Comparison of ENCODE assay signal across 9 cellular contexts in genomic region chr15:90413411-90414379, GRCh38. TPM values are rescaled to one million over a fixed set of nuclear protein-coding genes. Genes with fewer than 3 reads are reported as not detected.
DNase-seq lines count a peak whose midpoint lies in the region; FAIRE-seq and TF ChIP-seq lines count a peak whose summit lies in the region.
"Had no signal": no experiment of that assay in that cellular context is flagged by ENCODE, and none has a peak within 500 bp of the region (broad histone marks: within the 10 kb centered on the region; RNA-seq: fewer than 3 reads in every experiment).

No MANE protein-coding gene starts in this region.

- CTCF ChIA-PET in endothelial cell of umbilical vein (lab: Charles Lee) (interaction anchor here (1.2 to 1.9 kb wide), 6 partner anchors 9 to 52 kb away, joined by 3 to 8 read pairs (median 5); partner anchors contain the start of gene IQGAP1), HEK293T (lab: Yijun Ruan, JAX) (interaction anchor here (1.0 kb wide), 1 partner anchor 8 kb away, joined by 4 read pairs; no protein-coding TSS in a partner anchor)

- no peaks in the 10 kb centered on the region for H3K9me1 ChIP-seq in endothelial cell of umbilical vein (replicated peaks; ENCODE audit: control insufficient read depth, extremely low read depth, insufficient read depth, low read length)

- peaks cover 79% of the 10 kb centered on the region for H3K79me2 ChIP-seq in endothelial cell of umbilical vein (ENCODE audit: control insufficient read depth, insufficient read depth, low read length)

- H3K27ac ChIP-seq in endothelial cell of umbilical vein (ENCODE audit: insufficient read depth, low read depth, low read length) = peak overlapping the region; percentile 33
- peak overlapping the region; percentile 81 for H3K27ac ChIP-seq in neutrophil

- DNase-seq in ELF-1 (ENCODE audit: low read depth, low spot score) (peak; percentile 49), RPMI7951 (ENCODE audit: low read depth) (peak; percentile 72), endothelial cell of umbilical vein (ENCODE audit: low read depth, low spot score) (peak; percentile 54), DMS53 (lab: John Stamatoyannopoulos, UW) (no peak), nucleus accumbens (lab: John Stamatoyannopoulos, UW) (no peak), SHP77 treated with DMSO at 0.1 percent for 48 hours (lab: John Stamatoyannopoulos, UW) (no peak), HEK293T (ENCODE audit: extremely low spot score) (no peak)
- DNase-seq: NCI-H2081 had no signal

- H3K9me3 ChIP-seq in endothelial cell of umbilical vein (replicated peaks; ENCODE audit: control insufficient read depth, insufficient read depth, low read length) = no peaks in the 10 kb centered on the region
- H3K9me3 ChIP-seq in neutrophil = no peaks in the 10 kb centered on the region

- H4K20me1 ChIP-seq in endothelial cell of umbilical vein (replicated peaks; ENCODE audit: control insufficient read depth, extremely low read depth, insufficient read depth, low read length) = peaks cover 11% of the 10 kb centered on the region

- H3K4me1 ChIP-seq in endothelial cell of umbilical vein (ENCODE audit: control insufficient read depth, extremely low read depth, insufficient read depth, low read length) (peaks cover 40% of the 10 kb centered on the region), neutrophil (ENCODE audit: control insufficient read depth in 1 of 2, insufficient read depth in 1 of 2, low read depth in 1 of 2, low read length in 1 of 2) (peaks cover 56 to 63% of the 10 kb centered on the region in 2 experiments)

- H3K4me3 ChIP-seq in endothelial cell of umbilical vein (replicated peaks in 1 of 3; ENCODE audit: insufficient read depth in 1 of 3, low read depth in 1 of 3, low read length in 3 of 3) (peak overlapping the region in 1 of 3 experiments; percentile 34), neutrophil (ENCODE audit: low read depth in 1 of 2, low read length in 1 of 2) (peak overlapping the region; percentile 16 to 25)

- TF ChIP-seq CTCF in endothelial cell of umbilical vein (IDR thresholded peaks at IDR 0.05; ENCODE audit: extremely low read depth in 1 of 2, insufficient read depth in 1 of 2, low read depth in 1 of 2, low read length in 2 of 2) (no peak), neutrophil (IDR thresholded peaks at IDR 0.05) (no peak)

- intact Hi-C loops in endothelial cell of umbilical vein (cut with micrococcal nuclease) = loop anchor here (2.0 kb wide), 1 partner anchor 25 kb away; the partner anchor contains the start of gene IQGAP1

- H3K27me3 ChIP-seq in endothelial cell of umbilical vein (ENCODE audit: control insufficient read depth in 2 of 2, insufficient read depth in 2 of 2, low read length in 2 of 2) = no peaks in the 10 kb centered on the region
- no peaks in the 10 kb centered on the region for H3K27me3 ChIP-seq in neutrophil

- no peak for FAIRE-seq in endothelial cell of umbilical vein (lab: Jason Lieb, UNC)

- TF ChIP-seq POLR2A in endothelial cell of umbilical vein (IDR thresholded peaks at IDR 0.05; ENCODE audit: low read depth, low read length) = no peak

- dilution Hi-C loops in endothelial cell of umbilical vein (cut with MboI; ENCODE audit: extremely low pct_ligation_motif_present, low sequenced_read_pairs) = no loop called here

- POLR2A ChIA-PET in endothelial cell of umbilical vein (lab: Charles Lee) = no interaction called here
- POLR2A ChIA-PET in HEK293T (lab: Yijun Ruan, JAX) = interaction anchor here (1.2 to 2.6 kb wide), 2 partner anchors 13 to 25 kb away, joined by 5 to 17 read pairs; partner anchors contain the start of gene IQGAP1

- H3K36me3 ChIP-seq in endothelial cell of umbilical vein (ENCODE audit: control insufficient read depth in 2 of 2, extremely low read depth in 1 of 2, insufficient read depth in 2 of 2, low read length in 2 of 2) (no peaks in the 10 kb centered on the region), neutrophil (peaks cover 7% of the 10 kb centered on the region)

- H3K9ac ChIP-seq in endothelial cell of umbilical vein (replicated peaks; ENCODE audit: extremely low read depth, insufficient read depth, low read length) = no peak overlapping the region

- H3K4me2 ChIP-seq in endothelial cell of umbilical vein (ENCODE audit: insufficient read depth, low read length) = peak overlapping the region; percentile 84

- H2AFZ ChIP-seq in endothelial cell of umbilical vein (ENCODE audit: low read depth, low read length) = no peak overlapping the region

- BruUV-seq in endothelial cell of umbilical vein (replicated peaks; lab: Mats Ljungman, UMichigan) = no TSS peak

TF ChIP-seq in endothelial cell of umbilical vein, 7 proteins besides CTCF, POLR2A, EP300 and RAD21:
- TF ChIP-seq POLR2AphosphoS5 (IDR thresholded peaks at IDR 0.05; ENCODE audit: insufficient read depth, low read depth, low read length) (no peak), FOS (IDR thresholded peaks at IDR 0.05; ENCODE audit: borderline replicate concordance, insufficient read depth, low read length) (peak; percentile 68), GATA2 (IDR thresholded peaks at IDR 0.05; ENCODE audit: insufficient read depth, insufficient read length, low read depth, low read length) (no peak), MAX (IDR thresholded peaks at IDR 0.05; ENCODE audit: insufficient read depth, insufficient read length) (no peak)

TF ChIP-seq in HEK293T, 16 proteins besides CTCF, POLR2A, EP300 and RAD21:
- TF ChIP-seq L3MBTL2 (conservative IDR thresholded peaks at IDR 0.05) (no peak), CTBP1 (IDR thresholded peaks at IDR 0.05; ENCODE audit: borderline replicate concordance) (no peak), NFRKB (IDR thresholded peaks at IDR 0.05) (no peak), TARDBP (IDR thresholded peaks at IDR 0.05) (no peak), FOXA1 (IDR thresholded peaks at IDR 0.05) (no peak)
TF ChIP-seq in HEK293T: peak in this region for 0.

RNA-seq across cellular contexts. Expression of gene IQGAP1, which starts 25.7 kb away (rescaled TPM):
- total RNA-seq in RPMI7951 (2014; rRNA removed; shearing (Covaris generic)) = 234 and 273 TPM in 2 replicates
- 244 and 258 TPM in 2 replicates for total RNA-seq in endothelial cell of umbilical vein
- polyA plus RNA-seq in endothelial cell of umbilical vein = 82.2 and 84.7 TPM in 2 replicates
- polyA plus RNA-seq in endothelial cell of umbilical vein (2011; cell fraction: cytosol; rRNA removed) = 46.4 and 51.9 TPM in 2 replicates
- polyA plus RNA-seq in endothelial cell of umbilical vein (2011; cell fraction: nucleus; rRNA removed) = 749 and 898 TPM in 2 replicates
- polyA plus RNA-seq in endothelial cell of umbilical vein (2012) = 151 and 223 TPM in 2 replicates
- 369 and 373 TPM in 2 replicates for polyA minus RNA-seq in endothelial cell of umbilical vein
- polyA minus RNA-seq in endothelial cell of umbilical vein (2011; cell fraction: cytosol; rRNA and poly(A)+ RNA removed) = 99.6 TPM
- 1,208 and 1,408 TPM in 2 replicates for polyA minus RNA-seq in endothelial cell of umbilical vein (2011; cell fraction: nucleus; rRNA and poly(A)+ RNA removed)

Comparison
In these comparisons a context has a peak if more than half of its experiments do, and no peak if none do; other contexts are left out.
1. DNase-seq: peak in ELF-1 (single experiment), RPMI7951 (single experiment) and endothelial cell of umbilical vein (single experiment); none in DMS53 (single experiment), nucleus accumbens (0 of 56), SHP77 treated with DMSO at 0.1 percent for 48 hours (single experiment) and HEK293T (single experiment).